16 cellular contexts compared by ENCODE assay signal in the genomic region with DNA sequence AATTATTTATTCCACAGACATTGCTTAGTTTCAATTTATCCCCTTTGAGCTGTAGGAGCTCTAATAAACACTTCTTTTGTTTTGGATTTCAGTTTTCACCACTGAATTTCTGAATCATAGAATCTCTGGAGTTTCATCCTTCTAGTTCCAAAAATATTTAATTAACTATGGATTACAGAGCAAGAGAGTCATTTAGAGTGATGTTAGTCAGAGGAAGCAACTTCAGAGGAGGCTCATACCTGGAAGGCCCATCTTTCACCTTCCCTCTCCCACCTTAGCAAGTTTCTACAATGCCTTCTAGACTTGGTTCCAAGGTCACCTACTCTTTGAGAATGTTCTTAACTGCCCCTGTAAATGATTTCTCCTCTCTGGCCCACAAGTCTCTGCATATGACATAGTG.
DNase-seq lines count a peak whose midpoint lies in the region; ATAC-seq and TF ChIP-seq lines count a peak whose summit lies in the region.
"Had no signal": no experiment of that assay in that cellular context is flagged by ENCODE, and none has a peak within 500 bp of the region (broad histone marks: within the 10 kb centered on the region; RNA-seq: fewer than 3 reads in every experiment).

No MANE protein-coding gene starts in this region.

- H3K27ac ChIP-seq in RWPE2 (ENCODE audit: poor library complexity, severe bottlenecking) (peak overlapping the region; percentile 46), esophagus squamous epithelium (peak overlapping the region in 3 of 4 donors; percentile 24 to 73 (median 42))
- H3K27ac ChIP-seq: A549 had no signal

- no peak for TF ChIP-seq CTCF in RWPE2 (IDR thresholded peaks at IDR 0.05; ENCODE audit: poor library complexity, severe bottlenecking)
- TF ChIP-seq CTCF in esophagus squamous epithelium (IDR thresholded peaks at IDR 0.05): no peak
- TF ChIP-seq CTCF in mucosa of descending colon (IDR thresholded peaks at IDR 0.05): no peak

- DNase-seq in ELR (ENCODE audit: low read depth) (peak; percentile 36), RWPE2 (ENCODE audit: low spot score) (no peak), esophagus squamous epithelium (lab: John Stamatoyannopoulos, UW) (no peak), mucosa of descending colon (no peak), SW480 (ENCODE audit: low spot score) (no peak)
- no peak for DNase-seq in stimulated activated CD4-positive, alpha-beta T cell treated with anti-CD3 and anti-CD28 coated beads, Interleukin-4, amount 100 ng/mL, for 4 hours
- DNase-seq: Caco-2, NCI-H1092, NCI-H1694, NCI-H2107, NCI-H226, NCI-H526 had no signal

- no peaks in the 10 kb centered on the region for H3K9me3 ChIP-seq in RWPE2 (ENCODE audit: severe bottlenecking)
- no peaks in the 10 kb centered on the region for H3K9me3 ChIP-seq in esophagus squamous epithelium
- H3K9me3 ChIP-seq in mucosa of descending colon: no peaks in the 10 kb centered on the region
- H3K9me3 ChIP-seq: A549, Caco-2 had no signal

- intact Hi-C loops in esophagus squamous epithelium (cut with DNase I) (no loop called here), mucosa of descending colon (cut with DNase I, micrococcal nuclease) (loop anchor here in 1 of 2 donors (5.0 kb wide), 1 partner anchor 210 kb away; no protein-coding TSS in a partner anchor)

- H3K4me1 ChIP-seq in RWPE2 (ENCODE audit: insufficient read depth, poor library complexity, severe bottlenecking) (peaks cover 20% of the 10 kb centered on the region), esophagus squamous epithelium (peaks cover 0 to 14% (median 0%) of the 10 kb centered on the region in 3 donors), mucosa of descending colon (ENCODE audit: low read depth) (no peaks in the 10 kb centered on the region)

- H3K27me3 ChIP-seq in RWPE2 (ENCODE audit: insufficient read depth, poor library complexity, severe bottlenecking): no peaks in the 10 kb centered on the region
- H3K27me3 ChIP-seq in esophagus squamous epithelium: peaks cover 0 to 4% (median 0%) of the 10 kb centered on the region in 4 donors

- no peak for TF ChIP-seq POLR2A in esophagus squamous epithelium (IDR thresholded peaks at IDR 0.05)

- H3K36me3 ChIP-seq in RWPE2 (ENCODE audit: low read depth) (no peaks in the 10 kb centered on the region), esophagus squamous epithelium (no peaks in the 10 kb centered on the region), mucosa of descending colon (ENCODE audit: low read depth) (no peaks in the 10 kb centered on the region)

- ATAC-seq in RWPE2 (ENCODE audit: low read depth) (peak; percentile 54; the same call in 2 of the 3 replicates), mucosa of descending colon (peak; percentile 4), GM21423 (IDR thresholded peaks at IDR 0.05; ENCODE audit: unreplicated experiment) (no peak)
- ATAC-seq: A549, HCT116, K562 had no signal

- no peak overlapping the region for H3K4me3 ChIP-seq in RWPE2 (ENCODE audit: severe bottlenecking)
- no peak overlapping the region for H3K4me3 ChIP-seq in esophagus squamous epithelium
- no peak overlapping the region for H3K4me3 ChIP-seq in mucosa of descending colon
- H3K4me3 ChIP-seq: A549, K562 had no signal
